In genomic region chr14:22982013-22982476, GRCh38 we compare ENCODE assay signal across 8 cellular contexts. TPM values are rescaled to one million over a fixed set of nuclear protein-coding genes. Genes with fewer than 3 reads are reported as not detected.
DNase-seq lines count a peak whose midpoint lies in the region; ATAC-seq and TF ChIP-seq lines count a peak whose summit lies in the region.

No MANE protein-coding gene starts in this region.

- no peaks in the 10 kb centered on the region for H3K27me3 ChIP-seq in CD8-positive, alpha-beta memory T cell (ENCODE audit: insufficient read depth, low read length, poor library complexity, severe bottlenecking)
- H3K27me3 ChIP-seq in esophagus squamous epithelium = peaks cover 0 to 18% (median 0%) of the 10 kb centered on the region in 4 donors

- peaks cover 3 to 7% (median 5%) of the 10 kb centered on the region in 3 donors for H3K4me1 Mint-ChIP-seq in CD8-positive, alpha-beta memory T cell
- H3K4me1 Mint-ChIP-seq in osteocyte (ENCODE audit: unreplicated experiment) = peaks cover 39% of the 10 kb centered on the region

- ATAC-seq in GM21381 (IDR thresholded peaks at IDR 0.05; ENCODE audit: unreplicated experiment) (no peak), GM18873 (IDR thresholded peaks at IDR 0.05; ENCODE audit: low FRiP score, unreplicated experiment) (no peak), HG03108 (IDR thresholded peaks at IDR 0.05; ENCODE audit: unreplicated experiment) (no peak), HG02870 (IDR thresholded peaks at IDR 0.05; ENCODE audit: unreplicated experiment) (no peak)

- no peaks in the 10 kb centered on the region for H3K9me3 ChIP-seq in CD8-positive, alpha-beta memory T cell (ENCODE audit: low read length)
- H3K9me3 ChIP-seq in esophagus squamous epithelium = no peaks in the 10 kb centered on the region

- H3K27ac ChIP-seq in CD8-positive, alpha-beta memory T cell (ENCODE audit: low read depth, low read length) = no peak overlapping the region
- H3K27ac ChIP-seq in esophagus squamous epithelium = peak overlapping the region; percentile 90 to 95 (median 94)

- peaks cover 18% of the 10 kb centered on the region for H3K4me1 ChIP-seq in CD8-positive, alpha-beta memory T cell (ENCODE audit: insufficient read depth, low read length)
- peaks cover 16 to 70% (median 21%) of the 10 kb centered on the region in 3 donors for H3K4me1 ChIP-seq in esophagus squamous epithelium

- WGBS in esophagus squamous epithelium, 2 donors = 0 to 1% methylated on average over 3 to 28 of the region's 36 CpGs

- H3K4me3 Mint-ChIP-seq in CD8-positive, alpha-beta memory T cell = peak overlapping the region in 3 of 7 donors; percentile 55 to 77 (median 76)
- no peak overlapping the region for H3K4me3 Mint-ChIP-seq in osteocyte (ENCODE audit: unreplicated experiment)

- peak overlapping the region; percentile 93 for H3K4me3 ChIP-seq in CD8-positive, alpha-beta memory T cell (ENCODE audit: low read length)
- H3K4me3 ChIP-seq in esophagus squamous epithelium = peak overlapping the region; percentile 80 to 92 (median 86)

- TF ChIP-seq CTCF in esophagus squamous epithelium (IDR thresholded peaks at IDR 0.05) = no peak
- no peak for TF ChIP-seq CTCF in osteocyte (IDR thresholded peaks at IDR 0.05)

- H3K36me3 ChIP-seq in CD8-positive, alpha-beta memory T cell (ENCODE audit: insufficient read depth, low read length) = no peaks in the 10 kb centered on the region
- no peaks in the 10 kb centered on the region for H3K36me3 ChIP-seq in esophagus squamous epithelium

- no peak for DNase-seq in CD8-positive, alpha-beta memory T cell
- DNase-seq in NCI-H69 (lab: John Stamatoyannopoulos, UW) = peak; percentile 53
- DNase-seq in esophagus squamous epithelium (lab: John Stamatoyannopoulos, UW) = no peak
- peak; percentile 89 for DNase-seq in osteocyte (ENCODE audit: extremely low spot score, unreplicated experiment)

- POLR2A ChIA-PET in CD8-positive, alpha-beta memory T cell (lab: Charles Lee) = interaction anchor here (0.7 to 2.2 kb wide), 6 partner anchors 25 to 215 kb away, joined by 3 to 6 read pairs (median 4); partner anchors contain the start of genes HAUS4, OXA1L and PRMT5

- intact Hi-C loops in esophagus squamous epithelium (cut with DNase I) = no loop called here

- peak in 1 of 4 donors; percentile 32 for TF ChIP-seq POLR2A in esophagus squamous epithelium (IDR thresholded peaks at IDR 0.05)

- H3K9me3 Mint-ChIP-seq in CD8-positive, alpha-beta memory T cell = no peaks in the 10 kb centered on the region
- H3K9me3 Mint-ChIP-seq in osteocyte (ENCODE audit: unreplicated experiment) = no peaks in the 10 kb centered on the region

- peaks cover 0 to 2% (median 0%) of the 10 kb centered on the region in 3 donors for H3K36me3 Mint-ChIP-seq in CD8-positive, alpha-beta memory T cell
- H3K36me3 Mint-ChIP-seq in osteocyte (ENCODE audit: unreplicated experiment) = peaks cover 5% of the 10 kb centered on the region

- H3K27ac Mint-ChIP-seq in CD8-positive, alpha-beta memory T cell = peak overlapping the region in 2 of 8 donors; percentile 9 to 26
- H3K27ac Mint-ChIP-seq in osteocyte (ENCODE audit: unreplicated experiment) = no peak overlapping the region

- CTCF ChIA-PET in CD8-positive, alpha-beta memory T cell (lab: Charles Lee) = interaction anchor here (0.6 to 27.9 kb wide), 23 partner anchors 11 to 412 kb away, joined by 3 to 732 read pairs (median 3); partner anchors contain the start of genes ACIN1, C14orf119, CDH24 and PABPN1

- peaks cover 0 to 9% of the 10 kb centered on the region in 2 donors for H3K27me3 Mint-ChIP-seq in CD8-positive, alpha-beta memory T cell
- H3K27me3 Mint-ChIP-seq in osteocyte (ENCODE audit: unreplicated experiment) = no peaks in the 10 kb centered on the region

RNA-seq across cellular contexts. Expression of gene AJUBA, which starts 0.3 kb away (rescaled TPM):
- 1 to 10 TPM in 1 of 2 experiments, under 1 TPM in 1; 0.90 to 1.2 TPM for total RNA-seq in CD8-positive, alpha-beta memory T cell
- polyA plus RNA-seq in CD8-positive, alpha-beta memory T cell = 0.64 TPM
- total RNA-seq in esophagus squamous epithelium (10 to 100 TPM; 31.3 to 44.3 (median 34.5) TPM), osteocyte (111 and 115 TPM in 2 replicates)

RNA-seq across cellular contexts. Expression of gene HAUS4, which starts 25.2 kb away (rescaled TPM):
- 10 to 100 TPM; 43.3 to 48.3 TPM for total RNA-seq in CD8-positive, alpha-beta memory T cell
- polyA plus RNA-seq in CD8-positive, alpha-beta memory T cell = 24.6 TPM
- total RNA-seq in esophagus squamous epithelium (10 to 100 TPM; 27.6 to 44.3 (median 33.6) TPM), osteocyte (39.9 and 40.9 TPM in 2 replicates)

RNA-seq across cellular contexts. Expression of gene C14orf93, which starts 27.9 kb away (rescaled TPM):
- 1 to 10 TPM; 7.5 to 8.3 TPM for total RNA-seq in CD8-positive, alpha-beta memory T cell
- 5.8 TPM for polyA plus RNA-seq in CD8-positive, alpha-beta memory T cell
- total RNA-seq in esophagus squamous epithelium = 10 to 100 TPM in 2 of 4 donors, 1 to 10 TPM in 2; 3.4 to 12.7 (median 8.8) TPM
- 11.4 and 12.4 TPM in 2 replicates for total RNA-seq in osteocyte

RNA-seq across cellular contexts. Expression of gene PSMB5, which starts 52.7 kb away (rescaled TPM):
- total RNA-seq in CD8-positive, alpha-beta memory T cell = 100 to 1,000 TPM; 186 to 198 TPM
- polyA plus RNA-seq in CD8-positive, alpha-beta memory T cell = 37.1 TPM
- total RNA-seq in esophagus squamous epithelium (100 to 1,000 TPM; 140 to 185 (median 153) TPM), osteocyte (144 and 147 TPM in 2 replicates)

RNA-seq across cellular contexts. Expression of gene PRMT5, which starts 52.9 kb away (rescaled TPM):
- 100 to 1,000 TPM; 191 to 200 TPM for total RNA-seq in CD8-positive, alpha-beta memory T cell
- polyA plus RNA-seq in CD8-positive, alpha-beta memory T cell = 41.3 TPM
- total RNA-seq in esophagus squamous epithelium (10 to 100 TPM; 36.5 to 75.0 (median 66.1) TPM), osteocyte (58.4 and 68.4 TPM in 2 replicates)

Comparison
In these comparisons a context has a peak if more than half of its experiments do, and no peak if none do; other contexts are left out.
1. DNase-seq: peak in NCI-H69 (single experiment) and osteocyte (single experiment); none in CD8-positive, alpha-beta memory T cell (0 of 5) and esophagus squamous epithelium (single experiment).
2. RNA of gene AJUBA, which starts 0.3 kb away (total RNA-seq): 111 to 115 TPM in osteocyte and 31.3 to 44.3 TPM in esophagus squamous epithelium; 0.90 to 1.2 TPM in CD8-positive, alpha-beta memory T cell; every median in the first group is over 10 times any median in the second.